In the genomic region with DNA sequence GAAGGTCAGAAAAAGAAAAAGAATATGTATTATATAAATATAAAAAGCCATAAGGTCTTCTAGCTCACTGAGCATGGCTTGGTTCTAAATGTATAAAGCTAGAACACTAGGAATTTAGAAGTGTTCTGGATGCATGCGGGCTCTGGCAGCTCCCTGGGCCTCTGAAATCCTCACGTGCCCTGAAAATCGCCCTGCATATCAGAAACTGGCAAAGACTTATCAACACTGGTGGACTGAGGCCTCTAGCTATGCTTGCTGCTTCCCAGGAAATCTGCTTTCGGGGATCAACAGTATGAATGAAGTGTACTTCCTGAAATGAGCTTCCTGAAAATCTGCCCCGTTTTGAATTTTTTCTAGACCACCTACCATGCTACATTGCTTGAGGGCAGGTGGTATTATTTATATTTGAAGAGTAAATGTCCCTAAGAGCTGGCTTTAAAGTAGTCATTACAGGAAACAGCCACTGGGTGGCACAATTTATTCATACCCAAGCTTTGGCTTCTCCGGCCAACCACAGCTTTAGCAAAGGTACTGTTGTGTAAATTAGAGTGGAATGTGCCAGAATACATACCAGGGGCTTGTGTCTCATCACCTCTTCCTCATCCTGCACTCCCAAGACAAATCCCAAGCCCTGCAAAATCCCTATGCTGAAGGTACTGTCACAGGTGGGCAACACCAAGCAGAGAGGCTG, we compare ENCODE assay signal across 8 cellular contexts. TPM values are rescaled to one million over a fixed set of nuclear protein-coding genes. Genes with fewer than 3 reads are reported as not detected.
DNase-seq lines count a peak whose midpoint lies in the region; ATAC-seq and TF ChIP-seq lines count a peak whose summit lies in the region.

No MANE protein-coding gene starts in this region.

- intact Hi-C loops in CD4-positive, alpha-beta T cell (cut with DNase I, micrococcal nuclease): loop anchor here (1.0 to 5.0 kb wide), 7 partner anchors 184 to 656 kb away; no protein-coding TSS in a partner anchor
- intact Hi-C loops in activated CD4-positive, alpha-beta T cell treated with anti-CD3 and anti-CD28 coated beads, Interleukin-2, amount 10 ng/mL, durations not matched to agents 24 days and 14 days (cut with micrococcal nuclease): loop anchor here (1.0 to 2.0 kb wide), 2 partner anchors 241 to 655 kb away; no protein-coding TSS in a partner anchor

- H3K9me3 Mint-ChIP-seq in CD4-positive, alpha-beta T cell: no peaks in the 10 kb centered on the region
- H3K9me3 Mint-ChIP-seq in activated CD4-positive, alpha-beta T cell treated with anti-CD3 and anti-CD28 coated beads, Interleukin-2, amount 10 ng/mL, durations not matched to agents 24 days and 14 days: no peaks in the 10 kb centered on the region
- no peaks in the 10 kb centered on the region for H3K9me3 Mint-ChIP-seq in nephron progenitor cell

- POLR2A ChIA-PET in CD4-positive, alpha-beta T cell (lab: Charles Lee): interaction anchor here (0.6 to 1.5 kb wide), 6 partner anchors 18 to 656 kb away, joined by 3 to 9 read pairs (median 4); a partner anchor contains a TSS

- no peaks in the 10 kb centered on the region for H3K27me3 ChIP-seq in CD4-positive, alpha-beta T cell (ENCODE audit: control insufficient read depth, insufficient read depth, low read length)

- CTCF ChIA-PET in CD4-positive, alpha-beta T cell (lab: Charles Lee): interaction anchor here (0.6 to 1.8 kb wide), 15 partner anchors 9 to 656 kb away, joined by 3 to 9 read pairs (median 4); no protein-coding TSS in a partner anchor

- H3K36me3 Mint-ChIP-seq in CD4-positive, alpha-beta T cell (ENCODE audit: low read depth): peaks cover 62% of the 10 kb centered on the region
- H3K36me3 Mint-ChIP-seq in activated CD4-positive, alpha-beta T cell treated with anti-CD3 and anti-CD28 coated beads, Interleukin-2, amount 10 ng/mL, durations not matched to agents 24 days and 14 days (ENCODE audit: low read depth): peaks cover 4% of the 10 kb centered on the region
- peaks cover 43% of the 10 kb centered on the region for H3K36me3 Mint-ChIP-seq in nephron progenitor cell (ENCODE audit: low read depth)

- H3K27me3 Mint-ChIP-seq in CD4-positive, alpha-beta T cell: no peaks in the 10 kb centered on the region
- H3K27me3 Mint-ChIP-seq in activated CD4-positive, alpha-beta T cell treated with anti-CD3 and anti-CD28 coated beads, Interleukin-2, amount 10 ng/mL, durations not matched to agents 24 days and 14 days: no peaks in the 10 kb centered on the region
- H3K27me3 Mint-ChIP-seq in nephron progenitor cell (ENCODE audit: low read depth, poor library complexity): no peaks in the 10 kb centered on the region

- ATAC-seq in CD4-positive, alpha-beta T cell (ENCODE audit: poor library complexity): peak; percentile 67
- peak; percentile 73 for ATAC-seq in GM18907 (IDR thresholded peaks at IDR 0.05; ENCODE audit: unreplicated experiment)
- ATAC-seq in HG03108 (IDR thresholded peaks at IDR 0.05; ENCODE audit: unreplicated experiment): peak; percentile 62

- no peak overlapping the region for H3K27ac ChIP-seq in CD4-positive, alpha-beta T cell (ENCODE audit: low read depth, low read length)

- no peak overlapping the region for H3K4me3 ChIP-seq in fibroblast of mammary gland (ENCODE audit: control insufficient read depth, low read depth, low read length)

- H3K27ac Mint-ChIP-seq in CD4-positive, alpha-beta T cell: no peak overlapping the region
- no peak overlapping the region for H3K27ac Mint-ChIP-seq in activated CD4-positive, alpha-beta T cell treated with anti-CD3 and anti-CD28 coated beads, Interleukin-2, amount 10 ng/mL, durations not matched to agents 24 days and 14 days
- H3K27ac Mint-ChIP-seq in nephron progenitor cell: no peak overlapping the region

- H3K4me3 Mint-ChIP-seq in CD4-positive, alpha-beta T cell: no peak overlapping the region
- H3K4me3 Mint-ChIP-seq in activated CD4-positive, alpha-beta T cell treated with anti-CD3 and anti-CD28 coated beads, Interleukin-2, amount 10 ng/mL, durations not matched to agents 24 days and 14 days: no peak overlapping the region
- H3K4me3 Mint-ChIP-seq in nephron progenitor cell: no peak overlapping the region

- H3K9me3 ChIP-seq in CD4-positive, alpha-beta T cell (ENCODE audit: control insufficient read depth, low read length): no peaks in the 10 kb centered on the region

- DNase-seq in CD4-positive, alpha-beta T cell: peak in 5 of 10 experiments; percentile 5 to 18 (median 9)
- DNase-seq in NCI-H2227 treated with DMSO at 0.1 percent for 48 hours (lab: John Stamatoyannopoulos, UW) (peak; percentile 57), fibroblast of mammary gland (ENCODE audit: low read depth) (peak; percentile 72), nephron progenitor cell (peak; percentile 50), GF-D8 (lab: John Stamatoyannopoulos, UW) (no peak)
- peak; percentile 82 for DNase-seq in activated CD4-positive, alpha-beta T cell treated with anti-CD3 and anti-CD28 coated beads, Interleukin-2, amount 10 ng/mL, durations not matched to agents 24 days and 14 days

- TF ChIP-seq CTCF in CD4-positive, alpha-beta T cell (IDR thresholded peaks at IDR 0.05): peak; percentile 90
- peak; percentile 64 for TF ChIP-seq CTCF in fibroblast of mammary gland (conservative IDR thresholded peaks at IDR 0.05; ENCODE audit: control insufficient read depth, insufficient read depth, low read depth, low read length)
- peak; percentile 74 for TF ChIP-seq CTCF in nephron progenitor cell (IDR thresholded peaks at IDR 0.05)

- peaks cover 6% of the 10 kb centered on the region for H3K4me1 Mint-ChIP-seq in CD4-positive, alpha-beta T cell (ENCODE audit: low read depth)
- peaks cover 6% of the 10 kb centered on the region for H3K4me1 Mint-ChIP-seq in activated CD4-positive, alpha-beta T cell treated with anti-CD3 and anti-CD28 coated beads, Interleukin-2, amount 10 ng/mL, durations not matched to agents 24 days and 14 days
- H3K4me1 Mint-ChIP-seq in nephron progenitor cell: no peaks in the 10 kb centered on the region

RNA-seq across cellular contexts. Expression of a gene that starts 17.7 kb away (rescaled TPM):
- total RNA-seq in CD4-positive, alpha-beta T cell: 10 to 100 TPM; 38.2 to 40.3 TPM
- 33.1 and 34.2 TPM in 2 replicates for total RNA-seq in activated CD4-positive, alpha-beta T cell treated with anti-CD3 and anti-CD28 coated beads, Interleukin-2, amount 10 ng/mL, durations not matched to agents 24 days and 14 days

RNA-seq across cellular contexts. Expression of a gene that starts 34.5 kb away (rescaled TPM):
- 10 to 100 TPM; 20.1 to 22.8 TPM for total RNA-seq in CD4-positive, alpha-beta T cell
- total RNA-seq in activated CD4-positive, alpha-beta T cell treated with anti-CD3 and anti-CD28 coated beads, Interleukin-2, amount 10 ng/mL, durations not matched to agents 24 days and 14 days: 47.4 and 51.4 TPM in 2 replicates

RNA-seq across cellular contexts. Expression of a gene that starts 34.5 kb away (rescaled TPM):
- 1 to 10 TPM; 8.5 TPM for total RNA-seq in CD4-positive, alpha-beta T cell
- total RNA-seq in activated CD4-positive, alpha-beta T cell treated with anti-CD3 and anti-CD28 coated beads, Interleukin-2, amount 10 ng/mL, durations not matched to agents 24 days and 14 days: 14.0 and 15.5 TPM in 2 replicates
